20 cellular contexts compared by ENCODE assay signal in the genomic region with DNA sequence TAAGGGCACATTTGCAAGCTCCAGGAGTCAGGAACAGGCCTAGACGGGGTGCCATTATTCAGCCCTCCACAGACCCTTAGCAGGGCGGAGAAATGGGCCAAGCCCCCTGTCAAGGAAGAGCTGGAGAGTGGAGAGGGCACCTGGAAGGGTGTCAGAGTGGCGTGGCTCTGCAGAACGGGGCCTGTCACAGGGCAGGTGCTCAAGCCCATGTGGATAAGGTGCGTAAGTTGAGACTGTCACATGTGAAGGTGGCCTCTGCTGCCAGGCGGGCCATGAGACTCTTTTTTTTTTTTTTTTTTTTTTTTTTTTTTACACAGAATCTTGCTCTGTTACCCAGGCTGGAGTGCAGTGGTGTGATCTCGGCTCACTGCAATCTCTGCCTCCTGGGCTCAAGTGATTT.
"Had no signal": no experiment of that assay in that cellular context is flagged by ENCODE, and none has a peak within 500 bp of the region (broad histone marks: within the 10 kb centered on the region; RNA-seq: fewer than 3 reads in every experiment).

No MANE protein-coding gene starts in this region.

- FAIRE-seq: HTR-8/SVneo, RCC 7860 had no signal

- H3K9me3 ChIP-seq: MG63, SJSA1 had no signal

- DNase-seq: Karpas-422, KG1, MG63, NCI-H1092, NCI-H1105 treated with DMSO at 0.1 percent for 48 hours, NCI-H1436, NCI-H187, NCI-H2029, NCI-H2081 treated with DMSO at 0.1 percent for 48 hours, NCI-H2227 treated with DMSO at 0.1 percent for 48 hours, NCI-H524, NCI-H526 treated with DMSO at 0.1 percent for 48 hours, NCI-H774, RPMI8226, SIG-M5 had no signal

- H3K4me3 ChIP-seq: MG63, SJSA1, SK-N-MC had no signal

- H3K27ac ChIP-seq: HL-60, SK-N-MC had no signal

- H3K27me3 ChIP-seq: MG63, SJSA1 had no signal

- H3K36me3 ChIP-seq: MG63, SJSA1 had no signal
